ENCODE assay signal across 1 cellular context in genomic region chr5:35285011-35285410, GRCh38.
TF ChIP-seq lines count a peak whose summit lies in the region.

No MANE protein-coding gene starts in this region.

TF ChIP-seq in HepG2, 621 proteins besides CTCF, POLR2A, EP300 and RAD21 (continued from another document):
- TF ChIP-seq TARDBP (CRISPR knock-in tag; IDR thresholded peaks at IDR 0.05): no peak
TF ChIP-seq in HepG2: peak in this region for 0.
